In the genomic region with DNA sequence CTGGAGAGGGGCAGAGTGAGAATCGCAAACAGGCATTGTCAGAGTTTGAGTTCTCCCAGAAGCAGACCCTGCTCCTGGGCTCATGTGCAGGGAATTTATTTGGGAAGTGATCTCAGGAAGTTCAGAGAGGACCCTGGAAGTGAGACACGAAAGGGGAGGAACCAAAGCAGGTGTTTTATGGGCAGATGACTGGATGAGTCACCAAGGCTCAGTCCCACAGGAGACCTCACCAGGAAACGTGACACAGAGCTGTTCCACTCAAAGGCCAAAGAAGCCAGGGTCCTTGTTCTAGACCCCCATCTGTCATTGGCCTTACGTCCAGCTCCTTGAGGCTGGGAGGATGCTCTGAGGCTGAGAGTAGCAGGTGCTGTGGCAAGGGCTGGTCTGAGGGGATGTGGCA, we compare ENCODE assay signal across 17 cellular contexts. TPM values are rescaled to one million over a fixed set of nuclear protein-coding genes. Genes with fewer than 3 reads are reported as not detected.
DNase-seq lines count a peak whose midpoint lies in the region; ATAC-seq, FAIRE-seq and TF ChIP-seq lines count a peak whose summit lies in the region.
"Had no signal": no experiment of that assay in that cellular context is flagged by ENCODE, and none has a peak within 500 bp of the region (broad histone marks: within the 10 kb centered on the region; RNA-seq: fewer than 3 reads in every experiment).

No MANE protein-coding gene starts in this region.

- H3K27me3 Mint-ChIP-seq in chondrocyte (ENCODE audit: low read depth): no peaks in the 10 kb centered on the region
- H3K27me3 Mint-ChIP-seq: activated naive CD8-positive, alpha-beta T cell treated with anti-CD3 and anti-CD28 coated beads, Interleukin-2, amount 10 ng/mL, durations not matched to agents 7 days and 5 days had no signal

- H3K9me3 ChIP-seq in BLaER1: no peaks in the 10 kb centered on the region
- no peaks in the 10 kb centered on the region for H3K9me3 ChIP-seq in GM23248 (ENCODE audit: low read depth)
- no peaks in the 10 kb centered on the region for H3K9me3 ChIP-seq in right lobe of liver
- H3K9me3 ChIP-seq: left lung, thyroid gland had no signal

- peak overlapping the region; percentile 3 for H3K27ac Mint-ChIP-seq in chondrocyte (ENCODE audit: unreplicated experiment)
- H3K27ac Mint-ChIP-seq: activated naive CD8-positive, alpha-beta T cell treated with anti-CD3 and anti-CD28 coated beads, Interleukin-2, amount 10 ng/mL, durations not matched to agents 7 days and 5 days had no signal

- H3K4me2 ChIP-seq in BLaER1 (peak overlapping the region; percentile 21; the same call in 1 of the 2 replicates), GM23248 (ENCODE audit: unreplicated experiment) (no peak overlapping the region)

- peaks cover 8% of the 10 kb centered on the region for H3F3A ChIP-seq in GM23248 (ENCODE audit: insufficient read depth)

- H3K4me3 Mint-ChIP-seq in chondrocyte (ENCODE audit: unreplicated experiment): no peak overlapping the region
- H3K4me3 Mint-ChIP-seq: activated naive CD8-positive, alpha-beta T cell treated with anti-CD3 and anti-CD28 coated beads, Interleukin-2, amount 10 ng/mL, durations not matched to agents 7 days and 5 days; activated T-cell treated with anti-CD3 and anti-CD28 coated beads, Interleukin-2, amount 50 U/mL, for 4 hours had no signal

- TF ChIP-seq CTCF in chondrocyte (IDR thresholded peaks at IDR 0.05) (no peak), right lobe of liver (IDR thresholded peaks at IDR 0.05) (no peak), D721Med (IDR thresholded peaks at IDR 0.05; ENCODE audit: insufficient read depth, missing control alignments) (no peak)

- H4K20me1 ChIP-seq in BLaER1: no peaks in the 10 kb centered on the region
- H4K20me1 ChIP-seq in GM23248 (ENCODE audit: insufficient read depth): no peaks in the 10 kb centered on the region

- intact Hi-C loops in right lobe of liver (cut with DNase I): no loop called here

- H3K27ac ChIP-seq in BLaER1 (no peak overlapping the region), GM23248 (no peak overlapping the region), right lobe of liver (peak overlapping the region; percentile 35 to 78 (median 68))
- H3K27ac ChIP-seq: cardiac muscle cell, left lung, skin epidermis, thyroid gland had no signal

- H3K27me3 ChIP-seq in BLaER1: no peaks in the 10 kb centered on the region
- no peaks in the 10 kb centered on the region for H3K27me3 ChIP-seq in GM23248 (replicated peaks; ENCODE audit: insufficient read depth)
- no peaks in the 10 kb centered on the region for H3K27me3 ChIP-seq in right lobe of liver
- H3K27me3 ChIP-seq: cardiac muscle cell, left lung, thyroid gland had no signal

- no peak for FAIRE-seq in D721Med (lab: Jason Lieb, UNC)

- H3K9me2 ChIP-seq in GM23248 (ENCODE audit: insufficient read depth): no peaks in the 10 kb centered on the region

- in situ Hi-C loops in GM23248 (cut with MboI): no loop called here

- ATAC-seq in right lobe of liver: peak in 1 of 4 donors; percentile 19
- no peak for ATAC-seq in HG03025 (IDR thresholded peaks at IDR 0.05; ENCODE audit: low FRiP score, unreplicated experiment)
- ATAC-seq in HG02763 (IDR thresholded peaks at IDR 0.05; ENCODE audit: unreplicated experiment): no peak
- ATAC-seq: activated T-cell treated with anti-CD3 and anti-CD28 coated beads, Interleukin-2, amount 50 U/mL, for 4 hours had no signal

- no peak overlapping the region for H3K4me3 ChIP-seq in BLaER1
- no peak overlapping the region for H3K4me3 ChIP-seq in GM23248
- H3K4me3 ChIP-seq in right lobe of liver: peak overlapping the region in 1 of 3 donors; percentile 10
- H3K4me3 ChIP-seq: cardiac muscle cell, left lung, skin epidermis, thyroid gland had no signal

- 64 to 68% methylated on average over 4 of the region's 4 CpGs for whole genome bisulfite sequencing in GM23248 (ENCODE audit: low coverage in 1 of 2, low lambda C conversion rate in 2 of 2, missing lambda C conversion rate in 2 of 2), 2 experiments
- WGBS in right lobe of liver (ENCODE audit: insufficient coverage, low coverage, low lambda C conversion rate, missing lambda C conversion rate): 77% methylated on average over 2 of the region's 4 CpGs

- H3K9me3 Mint-ChIP-seq in chondrocyte (ENCODE audit: low read depth): no peaks in the 10 kb centered on the region
- H3K9me3 Mint-ChIP-seq: activated naive CD8-positive, alpha-beta T cell treated with anti-CD3 and anti-CD28 coated beads, Interleukin-2, amount 10 ng/mL, durations not matched to agents 7 days and 5 days; activated T-cell treated with anti-CD3 and anti-CD28 coated beads, Interleukin-2, amount 50 U/mL, for 4 hours had no signal

- H3K4me1 Mint-ChIP-seq in chondrocyte (ENCODE audit: low read depth): no peaks in the 10 kb centered on the region

- H3K4me1 ChIP-seq in BLaER1 (peaks cover 40% of the 10 kb centered on the region), GM23248 (ENCODE audit: insufficient read depth) (peaks cover 8% of the 10 kb centered on the region; the same call in 1 of the 2 replicates), right lobe of liver (peaks cover 0 to 52% (median 29%) of the 10 kb centered on the region in 4 donors)

- peak; percentile 14 for DNase-seq in GM23248
- DNase-seq in chondrocyte (ENCODE audit: low spot score): no peak
- DNase-seq in right lobe of liver: no peak
- no peak for DNase-seq in D721Med (ENCODE audit: insufficient read length, low spot score)
- no peak for DNase-seq in HuH-7 (ENCODE audit: low spot score)
- DNase-seq: activated CD4-positive, alpha-beta T cell treated with anti-CD3 and anti-CD28 coated beads, Interleukin-2, amount 50 U/mL, for 1 hour; activated naive CD8-positive, alpha-beta T cell treated with anti-CD3 and anti-CD28 coated beads, Interleukin-2, amount 10 ng/mL, durations not matched to agents 7 days and 5 days; activated T-cell treated with anti-CD3 and anti-CD28 coated beads, Interleukin-2, amount 50 U/mL, for 4 hours; C1 segment of cervical spinal cord; DND-41; left lung had no signal

- H3K36me3 ChIP-seq in BLaER1 (peaks cover 4% of the 10 kb centered on the region; the same call in 1 of the 2 replicates), GM23248 (ENCODE audit: low read depth) (peaks cover 1% of the 10 kb centered on the region; the same call in 1 of the 2 replicates), right lobe of liver (peaks cover 0 to 52% (median 27%) of the 10 kb centered on the region in 4 donors)
- H3K36me3 ChIP-seq: cardiac muscle cell had no signal

- no peak overlapping the region for H3K9ac ChIP-seq in BLaER1
- H3K9ac ChIP-seq in GM23248: no peak overlapping the region

- no peaks in the 10 kb centered on the region for H3K79me2 ChIP-seq in GM23248 (ENCODE audit: insufficient read depth)

- no peak overlapping the region for H2AFZ ChIP-seq in GM23248

- no peak for TF ChIP-seq POLR2A in right lobe of liver (IDR thresholded peaks at IDR 0.05)

- peaks cover 44% of the 10 kb centered on the region for H3K36me3 Mint-ChIP-seq in chondrocyte (ENCODE audit: low read depth)

RNA-seq across cellular contexts. Expression of a gene that starts 43.4 kb away (rescaled TPM):
- total RNA-seq in GM23248 (2014; rRNA removed; shearing (Covaris generic)): 44.5 and 47.3 TPM in 2 replicates
- polyA plus RNA-seq in GM23248 (2016; fragmentation: Nextera tagmentation; extraction: Ambion mirVana): 35.1 and 35.2 TPM in 2 replicates
- total RNA-seq in chondrocyte (14.4 to 20.2 TPM (median 16.7 TPM) in 3 replicates), right lobe of liver (10 to 100 TPM in 4 of 6 experiments, 1 to 10 TPM in 2; 7.5 to 24.9 (median 11.0) TPM)

Comparison
In these comparisons a context has a peak if more than half of its experiments do, and no peak if none do; other contexts are left out.
1. H3K27ac ChIP-seq: peak in right lobe of liver (3 of 3); none in BLaER1 (single experiment) and GM23248 (single experiment).